In the genomic region with DNA sequence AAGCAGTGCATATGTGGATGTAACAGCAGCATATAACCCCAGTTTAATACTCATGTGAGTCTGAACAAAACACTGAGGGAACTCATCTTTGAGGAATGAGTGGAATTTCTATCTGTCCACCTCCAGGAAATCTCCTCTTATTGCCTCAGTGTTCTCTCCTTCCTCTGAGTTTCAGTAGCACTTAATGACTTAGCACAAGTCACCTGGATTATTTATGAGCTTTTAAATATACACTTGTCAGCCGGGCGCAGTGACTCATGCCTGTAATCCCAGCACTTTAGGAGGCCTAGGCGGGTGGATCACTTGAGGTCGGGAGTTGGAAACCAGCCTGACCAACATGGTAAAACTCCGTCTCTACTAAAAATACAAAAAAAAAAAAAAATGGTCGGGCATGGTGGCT, we compare ENCODE assay signal across 8 cellular contexts. TPM values are rescaled to one million over a fixed set of nuclear protein-coding genes. Genes with fewer than 3 reads are reported as not detected.
DNase-seq lines count a peak whose midpoint lies in the region; ATAC-seq and TF ChIP-seq lines count a peak whose summit lies in the region.

No MANE protein-coding gene starts in this region.

- no peaks in the 10 kb centered on the region for H3K9me2 ChIP-seq in Karpas-422 (replicated peaks; ENCODE audit: insufficient read depth, low read length)

- H3K36me3 ChIP-seq in Karpas-422 (ENCODE audit: insufficient read depth, low read length) = peaks cover 18% of the 10 kb centered on the region
- peaks cover 5 to 20% of the 10 kb centered on the region in 2 donors for H3K36me3 ChIP-seq in muscle layer of duodenum (ENCODE audit: control insufficient read depth in 1 of 2, insufficient read depth in 2 of 2, low read length in 2 of 2)

- H4K20me1 ChIP-seq in Karpas-422 (ENCODE audit: insufficient read depth, low read depth, low read length) = no peaks in the 10 kb centered on the region

- H3K4me1 ChIP-seq in Karpas-422 (ENCODE audit: low read length) (peaks cover 13% of the 10 kb centered on the region), muscle layer of duodenum (ENCODE audit: control insufficient read depth in 1 of 2, insufficient read depth in 2 of 2, low read length in 2 of 2) (no peaks in the 10 kb centered on the region)

- TF ChIP-seq CTCF in coronary artery (IDR thresholded peaks at IDR 0.05) = no peak

- H3K9me3 ChIP-seq in Karpas-422 (ENCODE audit: low read length) (no peaks in the 10 kb centered on the region), muscle layer of duodenum (ENCODE audit: control insufficient read depth in 1 of 2, low read length in 2 of 2) (peaks cover 0 to 5% of the 10 kb centered on the region in 2 donors)

- no peak overlapping the region for H3K9ac ChIP-seq in Karpas-422 (ENCODE audit: low read length)

- H3K27ac ChIP-seq in Karpas-422 (ENCODE audit: low read length) (no peak overlapping the region), muscle layer of duodenum (ENCODE audit: low read length) (peak overlapping the region; percentile 28), coronary artery (no peak overlapping the region)

- ATAC-seq in GM19395 (IDR thresholded peaks at IDR 0.05; ENCODE audit: unreplicated experiment) (no peak), HG02973 (IDR thresholded peaks at IDR 0.05; ENCODE audit: unreplicated experiment) (no peak), HG03039 (IDR thresholded peaks at IDR 0.05; ENCODE audit: unreplicated experiment) (no peak)

- peaks cover 77% of the 10 kb centered on the region for H3K79me2 ChIP-seq in Karpas-422 (ENCODE audit: low read length)

- DNase-seq in COLO668 (lab: John Stamatoyannopoulos, UW; ENCODE audit: unreplicated experiment) = peak; percentile 7
- DNase-seq in Karpas-422 = peak; percentile 27
- DNase-seq in cerebellar cortex (ENCODE audit: low spot score) = peak; percentile 65
- DNase-seq in coronary artery (ENCODE audit: low spot score) = no peak

- H3K27me3 ChIP-seq in Karpas-422 (ENCODE audit: low read length) = no peaks in the 10 kb centered on the region
- no peaks in the 10 kb centered on the region for H3K27me3 ChIP-seq in muscle layer of duodenum (ENCODE audit: low read depth, low read length)

- no peak overlapping the region for H3K4me3 ChIP-seq in Karpas-422 (ENCODE audit: low read length)
- H3K4me3 ChIP-seq in muscle layer of duodenum (ENCODE audit: low read depth in 1 of 2, low read length in 2 of 2) = no peak overlapping the region
- no peak overlapping the region for H3K4me3 ChIP-seq in coronary artery

- H3K4me2 ChIP-seq in Karpas-422 (ENCODE audit: low read depth, low read length, poor library complexity, severe bottlenecking) = no peak overlapping the region

- no peak overlapping the region for H2AFZ ChIP-seq in Karpas-422 (ENCODE audit: low read length)

RNA-seq across cellular contexts. Expression of a gene that starts 4.3 kb away (rescaled TPM):
- 13.6 and 37.0 TPM in 2 replicates for total RNA-seq in Karpas-422 (2014; rRNA removed; shearing (Covaris generic); ENCODE audit: low replicate concordance)

RNA-seq across cellular contexts. Expression of a gene that starts 25.8 kb away (rescaled TPM):
- 35.3 and 78.0 TPM in 2 replicates for total RNA-seq in Karpas-422 (2014; rRNA removed; shearing (Covaris generic); ENCODE audit: low replicate concordance)
